In genomic region chr11:66884443-66884842, GRCh38 we compare ENCODE assay signal across 29 cellular contexts.
"Had no signal": no experiment of that assay in that cellular context is flagged by ENCODE, and none has a peak within 500 bp of the region (broad histone marks: within the 10 kb centered on the region; RNA-seq: fewer than 3 reads in every experiment).

No MANE protein-coding gene starts in this region.

- H3K36me3 Mint-ChIP-seq: activated CD4-positive, alpha-beta memory T cell treated with anti-CD3 and anti-CD28 coated beads for 36 hours; activated naive CD4-positive, alpha-beta T cell treated with anti-CD3 and anti-CD28 coated beads, Interleukin-2, amount 50 U/mL, for 72 hours had no signal

- H3K4me2 ChIP-seq: KMS-11 had no signal

- DNase-seq: activated B cell treated with CpG ODN at 0.5 μM for 24 hours; activated CD4-positive, alpha-beta memory T cell treated with anti-CD3 and anti-CD28 coated beads for 36 hours; activated CD4-positive, alpha-beta T cell treated with anti-CD3 and anti-CD28 coated beads for 4 hours; activated CD4-positive, alpha-beta T cell treated with anti-CD3 and anti-CD28 coated beads, Interleukin-2, amount 50 U/mL, for 1 hour; activated CD4-positive, CD25-positive, alpha-beta regulatory T cell treated with anti-CD3 and anti-CD28 coated beads, Interleukin-2, amount 50 U/mL, for 72 hours; activated CD8-positive, alpha-beta memory T cell treated with anti-CD3 and anti-CD28 coated beads, Interleukin-2, amount 50 U/mL, for 4 hours; activated gamma-delta T cell treated with Interleukin-2 at 50 U/mL for 16 hours; activated naive CD4-positive, alpha-beta T cell treated with anti-CD3 and anti-CD28 coated beads for 36 hours; activated T-cell treated with anti-CD3 and anti-CD28 coated beads for 4 hours; activated T-cell treated with anti-CD3 and anti-CD28 coated beads, Interleukin-2, amount 50 U/mL, for 4 hours; adrenal gland; body of pancreas; caudate nucleus; cerebellar nuclear complex; NCI-H1092 treated with DMSO at 0.1 percent for 48 hours; NCI-H1417 treated with DMSO at 0.1 percent for 48 hours; NCI-H187 treated with DMSO at 0.1 percent for 48 hours; NCI-H2081 treated with DMSO at 0.1 percent for 48 hours; NCI-H345; NCI-H524 treated with DMSO at 0.1 percent for 48 hours; SHP77; SJCRH30 had no signal

- H3K27ac Mint-ChIP-seq: activated B cell treated with CpG ODN at 0.5 μM for 24 hours; activated CD4-positive, alpha-beta memory T cell treated with anti-CD3 and anti-CD28 coated beads for 36 hours; activated naive CD4-positive, alpha-beta T cell treated with anti-CD3 and anti-CD28 coated beads for 36 hours; activated naive CD4-positive, alpha-beta T cell treated with anti-CD3 and anti-CD28 coated beads, Interleukin-2, amount 50 U/mL, for 72 hours; activated T-helper 1 cell treated with anti-CD3 and anti-CD28 coated beads, Interleukin-12 subunit alpha, Interleukin-12 subunit beta, Interleukin-2, Interleukin-4 antibody, amounts not matched to agents 30 ng/mL and 10 ng/mL and 1 ng/mL, durations not matched to agents 14 hours and 24 hours and 36 hours had no signal

- H3K4me3 Mint-ChIP-seq: activated B cell treated with CpG ODN at 0.5 μM for 24 hours; activated CD4-positive, alpha-beta memory T cell treated with anti-CD3 and anti-CD28 coated beads for 36 hours; activated naive CD4-positive, alpha-beta T cell treated with anti-CD3 and anti-CD28 coated beads for 36 hours; activated T-cell treated with anti-CD3 and anti-CD28 coated beads, Interleukin-2, amount 50 U/mL, for 4 hours; activated T-helper 1 cell treated with anti-CD3 and anti-CD28 coated beads, Interleukin-12 subunit alpha, Interleukin-12 subunit beta, Interleukin-2, Interleukin-4 antibody, amounts not matched to agents 30 ng/mL and 10 ng/mL and 1 ng/mL, durations not matched to agents 14 hours and 24 hours and 36 hours had no signal

- H3K9me3 Mint-ChIP-seq: activated B cell treated with CpG ODN at 0.5 μM for 24 hours; activated CD4-positive, alpha-beta memory T cell treated with anti-CD3 and anti-CD28 coated beads for 36 hours; activated naive CD4-positive, alpha-beta T cell treated with anti-CD3 and anti-CD28 coated beads for 36 hours; activated naive CD4-positive, alpha-beta T cell treated with anti-CD3 and anti-CD28 coated beads, Interleukin-2, amount 50 U/mL, for 72 hours; activated T-cell treated with anti-CD3 and anti-CD28 coated beads, Interleukin-2, amount 50 U/mL, for 4 hours; activated T-helper 1 cell treated with anti-CD3 and anti-CD28 coated beads, Interleukin-12 subunit alpha, Interleukin-12 subunit beta, Interleukin-2, Interleukin-4 antibody, amounts not matched to agents 30 ng/mL and 10 ng/mL and 1 ng/mL, durations not matched to agents 14 hours and 24 hours and 36 hours had no signal

- H3K9me3 ChIP-seq: adrenal gland, body of pancreas, SJCRH30 had no signal

- H3K9ac ChIP-seq: KMS-11 had no signal

- H3K27me3 ChIP-seq: adrenal gland, body of pancreas, SJCRH30 had no signal

- H3K4me3 ChIP-seq: adrenal gland, body of pancreas, SJCRH30, SK-N-MC had no signal

- H3K4me1 Mint-ChIP-seq: activated B cell treated with CpG ODN at 0.5 μM for 24 hours had no signal

- H3K27me3 Mint-ChIP-seq: activated CD4-positive, alpha-beta memory T cell treated with anti-CD3 and anti-CD28 coated beads for 36 hours had no signal

- H3K36me3 ChIP-seq: adrenal gland, SJCRH30 had no signal

- FAIRE-seq: astrocyte, bronchial epithelial cell had no signal

- ATAC-seq: activated naive CD4-positive, alpha-beta T cell treated with anti-CD3 and anti-CD28 coated beads, Interleukin-2, amount 50 U/mL, for 72 hours; activated T-cell treated with anti-CD3 and anti-CD28 coated beads, Interleukin-2, amount 50 U/mL, for 4 hours; body of pancreas had no signal

- H3K27ac ChIP-seq: body of pancreas, KMS-11, SJCRH30, SK-N-MC, VCaP had no signal
